ENCODE assay signal across 11 cellular contexts in the genomic region with DNA sequence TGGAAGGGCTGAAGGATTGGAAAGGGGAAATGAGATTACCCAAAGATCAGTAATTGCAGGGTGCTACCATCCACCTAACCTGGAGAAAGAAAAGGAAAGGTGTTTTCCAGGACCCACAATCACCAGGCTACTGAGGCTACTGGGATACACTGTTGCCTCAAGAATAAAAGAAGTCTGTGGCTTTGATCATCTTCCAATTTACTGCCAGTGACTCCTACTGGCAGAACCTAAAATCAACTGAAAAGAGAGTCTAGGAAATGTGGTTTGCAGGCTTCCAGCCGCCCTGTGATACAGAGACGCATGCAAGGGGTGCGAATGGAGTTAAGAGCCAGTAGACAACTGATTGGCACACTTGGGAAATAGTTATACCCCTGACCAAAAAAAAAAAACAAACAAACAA. TPM values are rescaled to one million over a fixed set of nuclear protein-coding genes. Genes with fewer than 3 reads are reported as not detected.
DNase-seq lines count a peak whose midpoint lies in the region; ATAC-seq and TF ChIP-seq lines count a peak whose summit lies in the region.
"Had no signal": no experiment of that assay in that cellular context is flagged by ENCODE, and none has a peak within 500 bp of the region (broad histone marks: within the 10 kb centered on the region; RNA-seq: fewer than 3 reads in every experiment).

No MANE protein-coding gene starts in this region.

- no peak for ATAC-seq in HG03442 (IDR thresholded peaks at IDR 0.05; ENCODE audit: unreplicated experiment)
- ATAC-seq in HG03342 (IDR thresholded peaks at IDR 0.05; ENCODE audit: unreplicated experiment) = no peak

- TF ChIP-seq CTCF in BE2C (IDR thresholded peaks at IDR 0.05; ENCODE audit: low read depth, low read length) (peak; percentile 24; the same call in 1 of the 2 replicates), HFFc6 (IDR thresholded peaks at IDR 0.05) (peak; percentile 48), WI38 (IDR thresholded peaks at IDR 0.05; ENCODE audit: low read depth, low read length) (0 out of 2 replicates have a peak, but pooled peaks have one; percentile 15)

- H3K4me3 ChIP-seq in BE2C (ENCODE audit: low read depth, low read length) (no peak overlapping the region), WI38 (ENCODE audit: low read depth, low read length) (no peak overlapping the region)
- H3K4me3 ChIP-seq: SJCRH30 had no signal

- no peaks in the 10 kb centered on the region for H3K36me3 ChIP-seq in BE2C
- H3K36me3 ChIP-seq: SJCRH30 had no signal

- DNase-seq in BE2C (no peak), HFFc6 (no peak), iris pigment epithelial cell (ENCODE audit: low read depth) (peak; percentile 38), RPMI8226 (no peak), pons (ENCODE audit: low spot score) (no peak)
- DNase-seq: GDM1, glutamatergic neuron, SJCRH30 had no signal

- no peak overlapping the region for H3K4me3 Mint-ChIP-seq in HFFc6

- 0 out of 2 replicates have a peak, but pooled peaks cover 4% of the 10 kb centered on the region for H3K36me3 Mint-ChIP-seq in HFFc6 (ENCODE audit: low read depth)

- no peak overlapping the region for H3K27ac Mint-ChIP-seq in HFFc6

- no peaks in the 10 kb centered on the region for H3K4me1 ChIP-seq in BE2C
- H3K4me1 ChIP-seq: SJCRH30 had no signal

- peaks cover 14% of the 10 kb centered on the region for H3K27me3 Mint-ChIP-seq in HFFc6 (ENCODE audit: insufficient read depth)

- H3K9me3 ChIP-seq in BE2C = no peaks in the 10 kb centered on the region
- H3K9me3 ChIP-seq: SJCRH30 had no signal

- no peaks in the 10 kb centered on the region for H3K27me3 ChIP-seq in BE2C
- H3K27me3 ChIP-seq: SJCRH30 had no signal

- no peaks in the 10 kb centered on the region for H3K4me1 Mint-ChIP-seq in HFFc6 (ENCODE audit: low read depth)

- no peaks in the 10 kb centered on the region; the same call in 1 of the 2 replicates for H3K9me3 Mint-ChIP-seq in HFFc6

RNA-seq across cellular contexts. Expression of a gene that starts 16.6 kb away (rescaled TPM):
- polyA plus RNA-seq in BE2C (2012; ENCODE audit: insufficient read depth, insufficient read length, low read depth) = 25.9 TPM
- total RNA-seq in HFFc6 (2021; fragmentation: NEBNext Ultra II Directional; extraction: Animal tissue kit (Norgen Biotek cat#: 25700)) = 10 to 100 TPM; 48.4 to 65.1 (median 55.1) TPM

RNA-seq across cellular contexts. Expression of a gene that starts 31.9 kb away (rescaled TPM):
- not detected for polyA plus RNA-seq in BE2C (2012; ENCODE audit: insufficient read depth, insufficient read length, low read depth)
- 1 to 10 TPM; 4.1 to 6.6 (median 5.5) TPM for total RNA-seq in HFFc6 (2021; fragmentation: NEBNext Ultra II Directional; extraction: Animal tissue kit (Norgen Biotek cat#: 25700))
